Comparison of ENCODE assay signal across 8 cellular contexts in genomic region chr9:69760278-69760610, GRCh38. TPM values are rescaled to one million over a fixed set of nuclear protein-coding genes. Genes with fewer than 3 reads are reported as not detected.
A peak's percentile ranks its signal among the peaks of the same experiment; 100 is the strongest.
DNase-seq lines count a peak whose midpoint lies in the region; ATAC-seq, FAIRE-seq and TF ChIP-seq lines count a peak whose summit lies in the region.

No MANE protein-coding gene starts in this region.

- TF ChIP-seq CTCF in LNCaP clone FGC (IDR thresholded peaks at IDR 0.05; ENCODE audit: control insufficient read depth, extremely low read depth, insufficient read depth) (no peak), colonic mucosa (IDR thresholded peaks at IDR 0.05) (no peak)

- H3K9me3 ChIP-seq in colonic mucosa (no peaks in the 10 kb centered on the region), muscle layer of colon (ENCODE audit: low read length) (no peaks in the 10 kb centered on the region)

- H3K4me1 ChIP-seq in colonic mucosa = no peaks in the 10 kb centered on the region
- H3K4me1 ChIP-seq in muscle layer of colon (ENCODE audit: insufficient read depth, low read length) = peaks cover 15% of the 10 kb centered on the region

- DNase-seq in NCI-H510A (lab: John Stamatoyannopoulos, UW) (peak; percentile 33), NCI-H510A treated with DMSO at 0.1 percent for 48 hours (lab: John Stamatoyannopoulos, UW) (no peak), LNCaP clone FGC (ENCODE audit: low read depth) (no peak), colonic mucosa (no peak), GM12892 (ENCODE audit: insufficient read length) (no peak)

- H3K27ac ChIP-seq in colonic mucosa = peak overlapping the region; percentile 92
- peak overlapping the region; percentile 79 for H3K27ac ChIP-seq in muscle layer of colon (ENCODE audit: low read depth, low read length)

- H3K36me3 ChIP-seq in colonic mucosa (no peaks in the 10 kb centered on the region), muscle layer of colon (ENCODE audit: insufficient read depth, low read length) (no peaks in the 10 kb centered on the region)

- FAIRE-seq in GM12892 (lab: Jason Lieb, UNC) = no peak

- intact Hi-C loops in colonic mucosa (cut with DNase I) = no loop called here

- no peak for ATAC-seq in HG02884 (IDR thresholded peaks at IDR 0.05; ENCODE audit: unreplicated experiment)
- ATAC-seq in HG02798 (IDR thresholded peaks at IDR 0.05; ENCODE audit: poor library complexity, unreplicated experiment) = no peak

- peak overlapping the region in 1 of 2 donors; percentile 51 for H3K9ac ChIP-seq in colonic mucosa (ENCODE audit: low read depth in 2 of 2, low read length in 2 of 2)
- H3K9ac ChIP-seq in muscle layer of colon (ENCODE audit: low read length) = peak overlapping the region; percentile 63

- peak overlapping the region; percentile 70 for H3K4me3 ChIP-seq in LNCaP clone FGC (ENCODE audit: low read depth, low read length)
- peak overlapping the region; percentile 86 for H3K4me3 ChIP-seq in colonic mucosa
- H3K4me3 ChIP-seq in muscle layer of colon (ENCODE audit: low read depth in 1 of 2, low read length in 2 of 2) = peak overlapping the region; percentile 47 to 71

- TF ChIP-seq POLR2A in GM12892 (IDR thresholded peaks at IDR 0.05; ENCODE audit: low read depth, low read length) = no peak

- no peaks in the 10 kb centered on the region for H3K27me3 ChIP-seq in colonic mucosa
- no peaks in the 10 kb centered on the region for H3K27me3 ChIP-seq in muscle layer of colon (ENCODE audit: control insufficient read depth in 1 of 2, insufficient read depth in 2 of 2, low read length in 2 of 2)

RNA-seq across cellular contexts. Expression of gene PTAR1, which starts 0.4 kb away (rescaled TPM):
- total RNA-seq in colonic mucosa = 10 to 100 TPM; 45.3 to 64.4 TPM
- polyA plus RNA-seq in GM12892 (2012; ENCODE audit: missing spikeins) = 12.3 TPM
